ENCODE assay signal across 15 cellular contexts in the genomic region with DNA sequence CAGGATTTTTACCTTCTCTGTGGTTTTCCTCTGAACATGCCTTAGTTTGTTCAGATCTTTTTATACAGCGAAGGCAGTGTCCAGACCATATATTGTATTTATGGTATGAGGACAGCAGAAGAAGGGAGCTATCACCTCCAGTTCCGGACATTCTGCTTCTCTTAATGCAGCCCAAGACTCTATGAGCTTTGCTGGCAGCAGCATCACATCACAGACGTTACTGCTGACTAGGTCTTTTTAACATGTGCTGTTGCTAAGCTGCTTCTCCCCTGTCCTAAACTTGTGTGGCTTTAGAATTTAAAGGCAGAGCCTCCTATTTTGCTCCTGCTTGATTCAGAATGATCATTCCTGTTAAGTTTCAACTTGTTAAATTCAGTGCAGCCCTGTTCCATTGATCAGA. TPM values are rescaled to one million over a fixed set of nuclear protein-coding genes. Genes with fewer than 3 reads are reported as not detected.
DNase-seq lines count a peak whose midpoint lies in the region; ATAC-seq and TF ChIP-seq lines count a peak whose summit lies in the region.
"Had no signal": no experiment of that assay in that cellular context is flagged by ENCODE, and none has a peak within 500 bp of the region (broad histone marks: within the 10 kb centered on the region; RNA-seq: fewer than 3 reads in every experiment).

No MANE protein-coding gene starts in this region.

- POLR2A ChIA-PET in Caco-2 (lab: Charles Lee): interaction anchor here (0.6 to 0.7 kb wide), 2 partner anchors 21 to 127 kb away, joined by 3 read pairs; no protein-coding TSS in a partner anchor
- POLR2A ChIA-PET in RWPE1 (lab: Yijun Ruan, JAX; ENCODE audit: low non-redundant PET): no interaction called here

- no peaks in the 10 kb centered on the region for H3K27me3 ChIP-seq in Caco-2 (replicated peaks; ENCODE audit: control insufficient read depth, insufficient read depth, low read length)
- no peaks in the 10 kb centered on the region for H3K27me3 ChIP-seq in esophagus squamous epithelium

- no peaks in the 10 kb centered on the region for H3K9me3 ChIP-seq in Caco-2
- H3K9me3 ChIP-seq in esophagus squamous epithelium: no peaks in the 10 kb centered on the region

- H3K4me1 ChIP-seq in Caco-2 (peaks cover 82% of the 10 kb centered on the region), esophagus squamous epithelium (peaks cover 7 to 58% (median 18%) of the 10 kb centered on the region in 3 donors)

- peaks cover 85% of the 10 kb centered on the region for H3K36me3 Mint-ChIP-seq in Caco-2 (ENCODE audit: insufficient read depth, unreplicated experiment)
- H3K36me3 Mint-ChIP-seq: stimulated activated memory B cell treated with anti-CD40 and anti-IgM and Interleukin-4, amounts not matched to agents 10 μg/mL and 1 μg/mL and 100 μg/mL, for 72 hours had no signal

- H3K27ac Mint-ChIP-seq in Caco-2 (ENCODE audit: unreplicated experiment): peak overlapping the region; percentile 91
- H3K27ac Mint-ChIP-seq: CD4-positive, alpha-beta T cell; stimulated activated memory B cell treated with anti-CD40 and anti-IgM and Interleukin-4, amounts not matched to agents 10 μg/mL and 1 μg/mL and 100 μg/mL, for 72 hours had no signal

- H3K36me3 ChIP-seq in Caco-2 (ENCODE audit: control insufficient read depth, insufficient read depth, low read length) (peaks cover 1% of the 10 kb centered on the region; the same call in 1 of the 2 replicates), esophagus squamous epithelium (no peaks in the 10 kb centered on the region)

- CTCF ChIA-PET in Caco-2 (lab: Charles Lee): no interaction called here
- CTCF ChIA-PET in RWPE1 (lab: Yijun Ruan, JAX): interaction anchor here (0.5 to 1.2 kb wide), 4 partner anchors 36 to 257 kb away, joined by 3 to 4 read pairs (median 3); no protein-coding TSS in a partner anchor

- peak; percentile 56 for ATAC-seq in sciatic nerve
- no peak for ATAC-seq in GM19351 (IDR thresholded peaks at IDR 0.05; ENCODE audit: unreplicated experiment)
- ATAC-seq in HG03457 (IDR thresholded peaks at IDR 0.05; ENCODE audit: unreplicated experiment): no peak
- ATAC-seq: stimulated activated memory B cell treated with anti-CD40 and anti-IgM and Interleukin-4, amounts not matched to agents 10 μg/mL and 1 μg/mL and 100 μg/mL, for 72 hours had no signal

- H3K4me3 ChIP-seq in Caco-2 (ENCODE audit: low read depth, low read length): no peak overlapping the region
- no peak overlapping the region for H3K4me3 ChIP-seq in esophagus squamous epithelium

- no peaks in the 10 kb centered on the region for H3K9me3 Mint-ChIP-seq in Caco-2 (ENCODE audit: unreplicated experiment)
- H3K9me3 Mint-ChIP-seq: CD4-positive, alpha-beta T cell; stimulated activated memory B cell treated with anti-CD40 and anti-IgM and Interleukin-4, amounts not matched to agents 10 μg/mL and 1 μg/mL and 100 μg/mL, for 72 hours had no signal

- TF ChIP-seq POLR2A in esophagus squamous epithelium (IDR thresholded peaks at IDR 0.05): no peak

- WGBS in esophagus squamous epithelium, 2 donors: 65 to 67% methylated on average over 3 of the region's 3 CpGs

- BruUV-seq in Caco-2 (replicated peaks; lab: Mats Ljungman, UMichigan): no TSS peak

- H3K27me3 Mint-ChIP-seq in Caco-2 (ENCODE audit: insufficient read depth, unreplicated experiment): no peaks in the 10 kb centered on the region
- H3K27me3 Mint-ChIP-seq: CD4-positive, alpha-beta T cell had no signal

- peaks cover 76% of the 10 kb centered on the region for H3K4me1 Mint-ChIP-seq in Caco-2 (ENCODE audit: low read depth, unreplicated experiment)
- H3K4me1 Mint-ChIP-seq: stimulated activated memory B cell treated with anti-CD40 and anti-IgM and Interleukin-4, amounts not matched to agents 10 μg/mL and 1 μg/mL and 100 μg/mL, for 72 hours had no signal

- DNase-seq in Caco-2: no peak
- no peak for DNase-seq in RWPE1 (ENCODE audit: low spot score)
- no peak for DNase-seq in esophagus squamous epithelium (lab: John Stamatoyannopoulos, UW)
- DNase-seq in sciatic nerve (ENCODE audit: low spot score): no peak
- no peak for DNase-seq in NCI-H510A treated with DMSO at 0.1 percent for 48 hours (lab: John Stamatoyannopoulos, UW)
- no peak for DNase-seq in NCI-H2107 (lab: John Stamatoyannopoulos, UW)
- DNase-seq: amygdala; CD4-positive, alpha-beta T cell; GF-D8; NCI-H2081; NK-92 treated with Interleukin-12 subunit alpha and Interleukin-12 subunit beta, amount 100 ng/mL, for 24 hours; SW 1271 had no signal

- H3K27ac ChIP-seq in RWPE1 (peak overlapping the region; percentile 72), esophagus squamous epithelium (peak overlapping the region in 3 of 4 donors; percentile 37 to 68 (median 53))

- TF ChIP-seq CTCF in Caco-2 (IDR thresholded peaks at IDR 0.05; ENCODE audit: insufficient read depth in 1 of 2, low read depth in 1 of 2, low read length in 1 of 2, severe bottlenecking in 1 of 2, unreplicated experiment in 1 of 2) (no peak), RWPE1 (conservative IDR thresholded peaks at IDR 0.05; ENCODE audit: low read depth) (no peak), esophagus squamous epithelium (IDR thresholded peaks at IDR 0.05) (no peak)

- intact Hi-C loops in Caco-2 (cut with micrococcal nuclease; ENCODE audit: unreplicated experiment) (loop anchor here (2.0 to 5.0 kb wide), 2 partner anchors 35 to 54 kb away; no protein-coding TSS in a partner anchor), esophagus squamous epithelium (cut with DNase I) (no loop called here), sciatic nerve (cut with DNase I) (no loop called here)

- H3K4me3 Mint-ChIP-seq in Caco-2 (ENCODE audit: unreplicated experiment): no peak overlapping the region
- H3K4me3 Mint-ChIP-seq: CD4-positive, alpha-beta T cell; stimulated activated memory B cell treated with anti-CD40 and anti-IgM and Interleukin-4, amounts not matched to agents 10 μg/mL and 1 μg/mL and 100 μg/mL, for 72 hours had no signal

RNA-seq across cellular contexts. Expression of a gene that starts 13.4 kb away (rescaled TPM):
- total RNA-seq in Caco-2 (2022): 247 and 272 TPM in 2 replicates
- 10 to 100 TPM; 10.1 to 49.0 (median 19.8) TPM for total RNA-seq in esophagus squamous epithelium
- total RNA-seq in sciatic nerve: 92.4 TPM
